9 cellular contexts compared by ENCODE assay signal in the genomic region with DNA sequence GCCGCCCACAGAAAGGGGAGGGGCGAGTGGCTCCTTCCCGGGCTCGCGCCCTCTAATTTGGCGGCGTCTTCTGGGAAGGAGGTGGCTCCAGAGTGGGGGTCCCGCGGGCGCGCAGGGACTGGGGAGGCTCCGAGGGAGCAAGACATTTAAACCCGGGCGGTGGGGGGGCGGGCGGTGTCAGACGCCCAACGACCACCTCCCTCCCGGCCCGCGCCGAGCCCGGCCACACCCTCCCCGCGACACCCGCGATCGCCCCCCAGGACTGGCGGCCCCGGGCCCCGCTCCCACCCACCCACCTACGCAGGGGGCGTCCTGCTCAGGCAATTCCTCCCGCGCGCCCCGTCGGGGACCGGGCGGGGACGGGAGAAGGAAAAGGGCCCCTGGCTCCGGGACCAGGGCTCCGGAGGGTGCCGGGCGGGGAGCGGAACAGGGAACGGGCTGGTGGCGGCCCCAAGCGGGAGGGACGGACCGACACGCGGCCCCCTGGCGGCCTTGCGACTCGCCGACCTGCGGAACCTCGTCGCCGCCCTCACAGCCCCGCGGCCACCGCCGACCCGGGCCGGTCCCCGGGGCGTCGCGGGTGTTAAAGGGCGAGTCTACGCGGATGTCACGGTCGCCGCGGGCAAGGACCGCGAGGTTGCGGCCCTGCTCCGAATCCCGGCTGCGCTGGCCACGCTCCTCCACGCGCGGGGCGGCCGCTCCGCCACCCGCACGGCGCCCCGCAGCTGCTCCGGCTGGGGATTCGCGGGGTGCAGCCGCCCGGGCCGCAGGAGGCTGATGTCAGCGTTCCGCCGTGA.
DNase-seq lines count a peak whose midpoint lies in the region; ATAC-seq and TF ChIP-seq lines count a peak whose summit lies in the region.
"Had no signal": no experiment of that assay in that cellular context is flagged by ENCODE, and none has a peak within 500 bp of the region (broad histone marks: within the 10 kb centered on the region; RNA-seq: fewer than 3 reads in every experiment).

No MANE protein-coding gene starts in this region.

- no peaks in the 10 kb centered on the region for H4K20me1 ChIP-seq in osteoblast (ENCODE audit: insufficient read depth, low read length)

- no peaks in the 10 kb centered on the region for H3K36me3 Mint-ChIP-seq in endodermal cell (ENCODE audit: low read depth)

- 6 to 10% methylated on average over 16 to 104 of the region's 104 CpGs for WGBS in endodermal cell (ENCODE audit: insufficient coverage in 1 of 2, insufficient read length in 1 of 2), 2 experiments

- no peaks in the 10 kb centered on the region for H3K27me3 ChIP-seq in endodermal cell (ENCODE audit: control insufficient read depth, insufficient read depth, low read length, poor library complexity, severe bottlenecking)
- H3K27me3 ChIP-seq in osteoblast (ENCODE audit: insufficient read depth, low read length): peaks cover 63% of the 10 kb centered on the region

- no peak overlapping the region for H3K27ac Mint-ChIP-seq in endodermal cell

- ATAC-seq in HG03280 (IDR thresholded peaks at IDR 0.05; ENCODE audit: unreplicated experiment) (no peak), HG02981 (IDR thresholded peaks at IDR 0.05; ENCODE audit: unreplicated experiment) (no peak)

- H3K9ac ChIP-seq in endodermal cell (ENCODE audit: extremely low read depth, low read length, poor library complexity, severe bottlenecking): no peak overlapping the region

- H3K9me3 ChIP-seq in endodermal cell (ENCODE audit: control insufficient read depth, low read length): peaks cover 8% of the 10 kb centered on the region
- no peaks in the 10 kb centered on the region for H3K9me3 ChIP-seq in osteoblast (ENCODE audit: low read depth, low read length)
- H3K9me3 ChIP-seq: tibial artery had no signal

- peak overlapping the region; percentile 60 for H3K4me2 ChIP-seq in osteoblast (ENCODE audit: insufficient read depth, low read length)

- H2AFZ ChIP-seq in osteoblast (ENCODE audit: low read length): peak overlapping the region; percentile 24

- H3K4me1 ChIP-seq in endodermal cell (ENCODE audit: control insufficient read depth, insufficient read depth, low read length) (peaks cover 10% of the 10 kb centered on the region), osteoblast (ENCODE audit: insufficient read depth, low read length) (peaks cover 9% of the 10 kb centered on the region)

- peak overlapping the region; percentile 58 for H3K4me3 Mint-ChIP-seq in endodermal cell

- peaks cover 18% of the 10 kb centered on the region for H3K27me3 Mint-ChIP-seq in endodermal cell (ENCODE audit: insufficient read depth)

- peak overlapping the region; percentile 74 for H3K4me3 ChIP-seq in endodermal cell (ENCODE audit: low read length)
- peak overlapping the region; percentile 60 for H3K4me3 ChIP-seq in osteoblast (ENCODE audit: insufficient read depth, low read length)

- no peak overlapping the region for H3K27ac ChIP-seq in endodermal cell (ENCODE audit: low read depth, low read length)
- H3K27ac ChIP-seq in osteoblast (ENCODE audit: low read depth, low read length): no peak overlapping the region
- H3K27ac ChIP-seq: tibial artery had no signal

- no peaks in the 10 kb centered on the region for H3K79me2 ChIP-seq in osteoblast (ENCODE audit: insufficient read depth, low read length)

- no peaks in the 10 kb centered on the region for H3K9me3 Mint-ChIP-seq in endodermal cell

- DNase-seq in D341Med (ENCODE audit: low spot score) (peak; percentile 87), NCI-H460 (ENCODE audit: extremely low read depth, low read depth) (peak; percentile 30), endodermal cell (peak; percentile 89), osteoblast (ENCODE audit: insufficient read length, low spot score, missing footprints) (no peak), kidney tubule cell (ENCODE audit: low spot score) (no peak), dedifferentiated amniotic fluid mesenchymal stem cell (ENCODE audit: extremely low spot score) (no peak)
- DNase-seq: tibial artery had no signal

- TF ChIP-seq CTCF in endodermal cell (conservative IDR thresholded peaks at IDR 0.05) (peak; percentile 77), osteoblast (IDR thresholded peaks at IDR 0.05; ENCODE audit: extremely low read depth, low read depth, low read length) (no peak)

- peaks cover 6% of the 10 kb centered on the region for H3K4me1 Mint-ChIP-seq in endodermal cell

- H3K36me3 ChIP-seq in endodermal cell (ENCODE audit: control insufficient read depth, insufficient read depth, low read length) (no peaks in the 10 kb centered on the region), osteoblast (ENCODE audit: insufficient read depth, low read length) (no peaks in the 10 kb centered on the region)
- H3K36me3 ChIP-seq: tibial artery had no signal

Comparison
In these comparisons a context has a peak if more than half of its experiments do, and no peak if none do; other contexts are left out.
1. DNase-seq: peak in D341Med (single experiment), NCI-H460 (single experiment) and endodermal cell (single experiment); none in osteoblast (single experiment), kidney tubule cell (single experiment) and dedifferentiated amniotic fluid mesenchymal stem cell (single experiment).